Comparison of ENCODE assay signal across 10 cellular contexts in genomic region chr15:31437686-31438085, GRCh38.
DNase-seq lines count a peak whose midpoint lies in the region; ATAC-seq and TF ChIP-seq lines count a peak whose summit lies in the region.
"Had no signal": no experiment of that assay in that cellular context is flagged by ENCODE, and none has a peak within 500 bp of the region (broad histone marks: within the 10 kb centered on the region; RNA-seq: fewer than 3 reads in every experiment).

No MANE protein-coding gene starts in this region.

- H3K27me3 ChIP-seq in lower lobe of right lung (ENCODE audit: low read depth) (no peaks in the 10 kb centered on the region), upper lobe of right lung (no peaks in the 10 kb centered on the region), heart right ventricle (no peaks in the 10 kb centered on the region), mammary epithelial cell (ENCODE audit: insufficient read depth, low read length) (no peaks in the 10 kb centered on the region)

- H3K9ac ChIP-seq in mammary epithelial cell (ENCODE audit: insufficient read depth, low read length): no peak overlapping the region

- DNase-seq in activated effector memory CD4-positive, alpha-beta T cell treated with anti-CD3 and anti-CD28 coated beads, Interleukin-2, amount 50 U/mL, for 16 hours: peak; percentile 84
- no peak for DNase-seq in activated effector memory CD4-positive, alpha-beta T cell treated with Interleukin-2 at 50 U/mL for 16 hours
- DNase-seq in activated CD4-positive, alpha-beta T cell treated with anti-CD3 and anti-CD28 coated beads, Interleukin-2, amount 10 ng/mL, durations not matched to agents 7 days and 5 days: no peak
- DNase-seq in lower lobe of right lung (no peak), upper lobe of right lung (no peak), heart right ventricle (no peak), mammary epithelial cell (no peak), cerebellum (ENCODE audit: low spot score) (no peak)
- DNase-seq: ACHN, kidney glomerular epithelial cell had no signal

- H2AFZ ChIP-seq in mammary epithelial cell (ENCODE audit: low read depth, low read length): no peak overlapping the region

- 94 to 95% methylated on average over 6 of the region's 6 CpGs for WGBS in heart right ventricle, 2 donors
- 84% methylated on average over 6 of the region's 6 CpGs for WGBS in mammary epithelial cell (ENCODE audit: low coverage, missing lambda C conversion rate)

- H3K36me3 ChIP-seq in lower lobe of right lung (no peaks in the 10 kb centered on the region), upper lobe of right lung (no peaks in the 10 kb centered on the region), heart right ventricle (no peaks in the 10 kb centered on the region), mammary epithelial cell (ENCODE audit: insufficient read depth, low read length) (no peaks in the 10 kb centered on the region)

- H3K27ac ChIP-seq in lower lobe of right lung (peak overlapping the region; percentile 90), upper lobe of right lung (peak overlapping the region; percentile 87), heart right ventricle (peak overlapping the region in 2 of 10 donors; percentile 2 to 83), mammary epithelial cell (ENCODE audit: insufficient read depth, low read depth, low read length) (no peak overlapping the region)

- in situ Hi-C loops in mammary epithelial cell (cut with MboI; ENCODE audit: low sequenced_read_pairs in 2 of 2): no loop called here

- H3K4me3 ChIP-seq in lower lobe of right lung: no peak overlapping the region
- no peak overlapping the region for H3K4me3 ChIP-seq in upper lobe of right lung
- no peak overlapping the region for H3K4me3 ChIP-seq in heart right ventricle
- no peak overlapping the region for H3K4me3 ChIP-seq in mammary epithelial cell (replicated peaks in 1 of 3; ENCODE audit: insufficient read depth in 1 of 3, low read depth in 2 of 3, low read length in 3 of 3)

- H3K9me3 Mint-ChIP-seq in activated CD4-positive, alpha-beta T cell treated with anti-CD3 and anti-CD28 coated beads, Interleukin-2, amount 10 ng/mL, durations not matched to agents 7 days and 5 days: no peaks in the 10 kb centered on the region

- no peaks in the 10 kb centered on the region for H4K20me1 ChIP-seq in mammary epithelial cell (ENCODE audit: insufficient read depth, low read length)

- peak overlapping the region; percentile 95 for H3K27ac Mint-ChIP-seq in activated CD4-positive, alpha-beta T cell treated with anti-CD3 and anti-CD28 coated beads, Interleukin-2, amount 10 ng/mL, durations not matched to agents 7 days and 5 days

- H3K4me3 Mint-ChIP-seq in activated CD4-positive, alpha-beta T cell treated with anti-CD3 and anti-CD28 coated beads, Interleukin-2, amount 10 ng/mL, durations not matched to agents 7 days and 5 days: no peak overlapping the region

- no peak overlapping the region for H3K4me2 ChIP-seq in mammary epithelial cell (ENCODE audit: insufficient read depth, low read depth, low read length)

- CTCF ChIA-PET in activated CD4-positive, alpha-beta T cell treated with anti-CD3 and anti-CD28 coated beads, Interleukin-2, amount 10 ng/mL, durations not matched to agents 7 days and 5 days (lab: Charles Lee): interaction anchor here (0.6 to 5.5 kb wide), 7 partner anchors 10 to 223 kb away, joined by 3 to 32 read pairs (median 4); no protein-coding TSS in a partner anchor
- CTCF ChIA-PET in mammary epithelial cell (lab: Charles Lee; ENCODE audit: low non-redundant PET): no interaction called here

- ATAC-seq in lower lobe of right lung: no peak
- no peak for ATAC-seq in upper lobe of right lung
- ATAC-seq in heart right ventricle: no peak

- no TSS peak for BruUV-seq in mammary epithelial cell (replicated peaks; lab: Mats Ljungman, UMichigan)

- peaks cover 85% of the 10 kb centered on the region for H3K4me1 Mint-ChIP-seq in activated CD4-positive, alpha-beta T cell treated with anti-CD3 and anti-CD28 coated beads, Interleukin-2, amount 10 ng/mL, durations not matched to agents 7 days and 5 days

- H3K27me3 Mint-ChIP-seq in activated CD4-positive, alpha-beta T cell treated with anti-CD3 and anti-CD28 coated beads, Interleukin-2, amount 10 ng/mL, durations not matched to agents 7 days and 5 days: no peaks in the 10 kb centered on the region

- no peaks in the 10 kb centered on the region for H3K36me3 Mint-ChIP-seq in activated CD4-positive, alpha-beta T cell treated with anti-CD3 and anti-CD28 coated beads, Interleukin-2, amount 10 ng/mL, durations not matched to agents 7 days and 5 days (ENCODE audit: low read depth)

- POLR2A ChIA-PET in activated CD4-positive, alpha-beta T cell treated with anti-CD3 and anti-CD28 coated beads, Interleukin-2, amount 10 ng/mL, durations not matched to agents 7 days and 5 days (lab: Charles Lee): no interaction called here

- H3K9me3 ChIP-seq in lower lobe of right lung: no peaks in the 10 kb centered on the region
- no peaks in the 10 kb centered on the region for H3K9me3 ChIP-seq in upper lobe of right lung
- no peaks in the 10 kb centered on the region for H3K9me3 ChIP-seq in heart right ventricle
- H3K9me3 ChIP-seq in mammary epithelial cell (replicated peaks; ENCODE audit: insufficient read depth, low read length): no peaks in the 10 kb centered on the region

- TF ChIP-seq CTCF in lower lobe of right lung (IDR thresholded peaks at IDR 0.05) (no peak), upper lobe of right lung (IDR thresholded peaks at IDR 0.05) (no peak), heart right ventricle (IDR thresholded peaks at IDR 0.05) (no peak), mammary epithelial cell (conservative IDR thresholded peaks at IDR 0.05 in 1 of 2, IDR thresholded peaks at IDR 0.05 in 1 of 2; ENCODE audit: extremely low read depth in 1 of 2, insufficient read depth in 1 of 2, low read depth in 1 of 2, low read length in 2 of 2) (no peak)

- H3K4me1 ChIP-seq in lower lobe of right lung (peaks cover 73% of the 10 kb centered on the region), upper lobe of right lung (peaks cover 57% of the 10 kb centered on the region), heart right ventricle (peaks cover 2 to 72% (median 36%) of the 10 kb centered on the region in 9 donors), mammary epithelial cell (ENCODE audit: insufficient read depth, low read length) (peaks cover 36% of the 10 kb centered on the region)

- dilution Hi-C loops in mammary epithelial cell (cut with HindIII; ENCODE audit: low sequenced_read_pairs): no loop called here

- H3K79me2 ChIP-seq in mammary epithelial cell (ENCODE audit: insufficient read depth, low read length): no peaks in the 10 kb centered on the region

- intact Hi-C loops in lower lobe of right lung (cut with DNase I) (no loop called here), upper lobe of right lung (cut with DNase I) (no loop called here), heart right ventricle (cut with DNase I) (loop anchor here in 9 of 10 donors (2.0 to 10.0 kb wide), 12 partner anchors 35 to 235 kb away; partner anchors contain the start of gene KLF13 (in 2 of the 9)), mammary epithelial cell (cut with micrococcal nuclease) (loop anchor here (5.0 kb wide), 1 partner anchor 70 kb away; no protein-coding TSS in a partner anchor)

Comparison
In these comparisons a context has a peak if more than half of its experiments do, and no peak if none do; other contexts are left out.
1. intact Hi-C loops: an anchor here in heart right ventricle (2.0 to 10.0 kb wide) and mammary epithelial cell (5.0 kb wide); none called in lower lobe of right lung and upper lobe of right lung.